6 cellular contexts compared by ENCODE assay signal in genomic region chr16:33988012-33988411, GRCh38.
A peak's percentile ranks its signal among the peaks of the same experiment; 100 is the strongest.
DNase-seq lines count a peak whose midpoint lies in the region; ATAC-seq, FAIRE-seq and TF ChIP-seq lines count a peak whose summit lies in the region.
"Not testable (repeated sequence)": the region's sequence is repeated elsewhere in the genome, so short reads cannot be mapped to it uniquely, and the experiment has no call there.

No MANE protein-coding gene starts in this region.

- FAIRE-seq in HTR-8/SVneo (lab: Jason Lieb, UNC) (peak; percentile 71), bronchial epithelial cell (lab: Jason Lieb, UNC) (peak; percentile 94), urothelium cell line (lab: Jason Lieb, UNC) (peak; percentile 23)

- not testable (repeated sequence) for TF ChIP-seq CTCF in bronchial epithelial cell (IDR thresholded peaks at IDR 0.05; ENCODE audit: insufficient read depth, low read length, severe bottlenecking); heart left ventricle (IDR thresholded peaks at IDR 0.05); psoas muscle (IDR thresholded peaks at IDR 0.05)

- DNase-seq in HTR-8/SVneo (ENCODE audit: insufficient read length, low spot score); bronchial epithelial cell (ENCODE audit: low read depth); Right ventricle myocardium inferior (ENCODE audit: missing footprints); heart left ventricle; psoas muscle; urothelium cell line (ENCODE audit: low spot score): not testable (repeated sequence)

- ATAC-seq in Right ventricle myocardium inferior, result peak; percentile 44
- ATAC-seq in heart left ventricle, result peak; percentile 19 to 61 (median 37)
- peak in 3 of 4 donors; percentile 48 to 54 (median 52) for ATAC-seq in psoas muscle

- H3K9me3 ChIP-seq in heart left ventricle, psoas muscle: not testable (repeated sequence)

- not testable (repeated sequence) for TF ChIP-seq POLR2A in heart left ventricle (IDR thresholded peaks at IDR 0.05)

- not testable (repeated sequence) for H3K27me3 ChIP-seq in bronchial epithelial cell (ENCODE audit: control insufficient read depth, insufficient read depth, low read length); heart left ventricle; psoas muscle (ENCODE audit: insufficient read depth in 3 of 3, low read length in 2 of 3)

- intact Hi-C loops in Right ventricle myocardium inferior (cut with DNase I); heart left ventricle (cut with DNase I); psoas muscle (cut with DNase I): not testable (repeated sequence)

- not testable (repeated sequence) for H3K27ac ChIP-seq in heart left ventricle, psoas muscle

- not testable (repeated sequence) for H3K4me1 ChIP-seq in heart left ventricle, psoas muscle

- not testable (repeated sequence) for H3K36me3 ChIP-seq in bronchial epithelial cell (ENCODE audit: control insufficient read depth, insufficient read depth, low read length); heart left ventricle; psoas muscle (ENCODE audit: insufficient read depth in 1 of 2, low read depth in 1 of 2)

- no CpG with 5 or more reads among the region's 8 CpGs for WGBS in heart left ventricle, 4 donors
- no CpG with 5 or more reads among the region's 8 CpGs for WGBS in psoas muscle, 3 donors

- H3K4me3 ChIP-seq in bronchial epithelial cell (ENCODE audit: low read depth, low read length); heart left ventricle; psoas muscle: not testable (repeated sequence)
